Comparison of ENCODE assay signal across 1 cellular context in the genomic region with DNA sequence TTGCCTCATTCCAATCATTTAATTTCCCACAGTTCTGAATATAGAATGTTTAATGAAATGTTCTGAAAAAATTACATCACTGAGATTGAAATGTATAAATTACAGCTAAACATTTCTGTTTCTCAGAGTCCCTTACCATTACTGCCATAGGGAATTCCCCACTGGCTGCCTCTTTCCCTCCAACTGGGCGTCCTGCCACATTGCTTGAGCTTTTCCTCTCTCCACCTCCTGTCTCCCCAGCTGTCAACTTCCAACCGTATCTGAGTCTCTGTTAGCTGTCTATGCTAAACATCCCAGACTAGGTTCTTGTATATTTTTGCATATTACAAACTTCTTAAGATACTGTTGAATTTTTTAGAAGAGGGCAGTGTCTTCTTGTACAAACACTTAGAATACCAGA.
TF ChIP-seq lines count a peak whose summit lies in the region.

No MANE protein-coding gene starts in this region.

TF ChIP-seq in IMR-90, 13 proteins besides CTCF, POLR2A, EP300 and RAD21 (continued from another document):
- TF ChIP-seq FOS (IDR thresholded peaks at IDR 0.05; ENCODE audit: low read depth, low read length) (no peak), MXI1 (IDR thresholded peaks at IDR 0.05; ENCODE audit: borderline replicate concordance, low read depth, low read length) (no peak)
TF ChIP-seq in IMR-90: peak in this region for 0.
